Comparison of ENCODE assay signal across 13 cellular contexts in genomic region chr2:71889991-71890684, GRCh38.
DNase-seq lines count a peak whose midpoint lies in the region; ATAC-seq and TF ChIP-seq lines count a peak whose summit lies in the region.
"Had no signal": no experiment of that assay in that cellular context is flagged by ENCODE, and none has a peak within 500 bp of the region (broad histone marks: within the 10 kb centered on the region; RNA-seq: fewer than 3 reads in every experiment).

No MANE protein-coding gene starts in this region.

- H3K9ac ChIP-seq in GM23248 = peak overlapping the region; percentile 12; the same call in 1 of the 2 replicates

- H3K9me2 ChIP-seq in GM23248 (ENCODE audit: insufficient read depth) = no peaks in the 10 kb centered on the region

- ATAC-seq in psoas muscle = peak; percentile 70 to 87 (median 84)

- intact Hi-C loops in psoas muscle (cut with DNase I) = loop anchor here in 1 of 2 donors (5.0 kb wide), 1 partner anchor 88 kb away; no protein-coding TSS in a partner anchor

- H2AFZ ChIP-seq in GM23248 = no peak overlapping the region

- H3K9me3 ChIP-seq in GM23248 (ENCODE audit: low read depth) (no peaks in the 10 kb centered on the region), psoas muscle (no peaks in the 10 kb centered on the region)

- no peaks in the 10 kb centered on the region for H4K20me1 ChIP-seq in GM23248 (ENCODE audit: insufficient read depth)

- no peaks in the 10 kb centered on the region for H3K36me3 ChIP-seq in GM23248 (ENCODE audit: low read depth)
- no peaks in the 10 kb centered on the region for H3K36me3 ChIP-seq in psoas muscle (ENCODE audit: insufficient read depth in 1 of 2, low read depth in 1 of 2)

- in situ Hi-C loops in GM23248 (cut with MboI) = no loop called here

- H3K27me3 ChIP-seq in GM23248 (replicated peaks; ENCODE audit: insufficient read depth) (no peaks in the 10 kb centered on the region), psoas muscle (ENCODE audit: insufficient read depth in 3 of 3, low read length in 2 of 3) (no peaks in the 10 kb centered on the region)
- H3K27me3 ChIP-seq: dorsolateral prefrontal cortex had no signal

- H3K27ac ChIP-seq in GM23248 (peak overlapping the region; percentile 57), psoas muscle (no peak overlapping the region)
- H3K27ac ChIP-seq: dorsolateral prefrontal cortex had no signal

- peaks cover 21% of the 10 kb centered on the region for H3F3A ChIP-seq in GM23248 (ENCODE audit: insufficient read depth)

- peak; percentile 97 for DNase-seq in GM23248
- DNase-seq in T1000 (lab: John Stamatoyannopoulos, UW) = peak; percentile 35
- peak; percentile 95 for DNase-seq in fibroblast of pulmonary artery (ENCODE audit: low read depth)
- peak in 1 of 2 donors; percentile 50 for DNase-seq in psoas muscle
- no peak for DNase-seq in CD1c-positive myeloid dendritic cell (ENCODE audit: extremely low spot score)
- no peak for DNase-seq in foreskin melanocyte
- no peak for DNase-seq in DMS79 treated with DMSO at 0.1 percent for 48 hours (lab: John Stamatoyannopoulos, UW)
- no peak for DNase-seq in NCI-H2171 (lab: John Stamatoyannopoulos, UW)
- DNase-seq: activated gamma-delta T cell; dorsolateral prefrontal cortex; NCI-H1105 treated with DMSO at 0.1 percent for 48 hours; NCI-H748 treated with DMSO at 0.1 percent for 48 hours; stimulated activated CD4-positive, alpha-beta T cell treated with anti-CD3 and anti-CD28 coated beads, Interleukin-15, amount 100 ng/mL, for 24 hours had no signal

- H3K4me3 ChIP-seq in GM23248 = no peak overlapping the region
- no peak overlapping the region for H3K4me3 ChIP-seq in fibroblast of pulmonary artery (replicated peaks; ENCODE audit: low read depth, low read length)
- H3K4me3 ChIP-seq in psoas muscle = no peak overlapping the region
- H3K4me3 ChIP-seq: dorsolateral prefrontal cortex had no signal

- no peaks in the 10 kb centered on the region for H3K79me2 ChIP-seq in GM23248 (ENCODE audit: insufficient read depth)

- H3K4me1 ChIP-seq in GM23248 (ENCODE audit: insufficient read depth) (peaks cover 27% of the 10 kb centered on the region), psoas muscle (no peaks in the 10 kb centered on the region)

- 20 to 25% methylated on average over 5 of the region's 5 CpGs for WGBS in GM23248 (ENCODE audit: low coverage in 1 of 2, low lambda C conversion rate in 2 of 2, missing lambda C conversion rate in 2 of 2), 2 experiments
- WGBS in psoas muscle, 3 donors = 79 to 89% (median 85%) methylated on average over 5 of the region's 5 CpGs

- H3K4me2 ChIP-seq in GM23248 (ENCODE audit: unreplicated experiment) = peak overlapping the region; percentile 18

- no peak for TF ChIP-seq CTCF in fibroblast of pulmonary artery (IDR thresholded peaks at IDR 0.05; ENCODE audit: low read length, missing control alignments)
- TF ChIP-seq CTCF in psoas muscle (IDR thresholded peaks at IDR 0.05) = no peak

Comparison
In these comparisons a context has a peak if more than half of its experiments do, and no peak if none do; other contexts are left out.
1. DNase-seq: peak in GM23248 (single experiment), T1000 (single experiment) and fibroblast of pulmonary artery (single experiment); none in CD1c-positive myeloid dendritic cell (single experiment), foreskin melanocyte (single experiment), DMS79 treated with DMSO at 0.1 percent for 48 hours (single experiment) and NCI-H2171 (single experiment).